Comparison of ENCODE assay signal across 10 cellular contexts in the genomic region with DNA sequence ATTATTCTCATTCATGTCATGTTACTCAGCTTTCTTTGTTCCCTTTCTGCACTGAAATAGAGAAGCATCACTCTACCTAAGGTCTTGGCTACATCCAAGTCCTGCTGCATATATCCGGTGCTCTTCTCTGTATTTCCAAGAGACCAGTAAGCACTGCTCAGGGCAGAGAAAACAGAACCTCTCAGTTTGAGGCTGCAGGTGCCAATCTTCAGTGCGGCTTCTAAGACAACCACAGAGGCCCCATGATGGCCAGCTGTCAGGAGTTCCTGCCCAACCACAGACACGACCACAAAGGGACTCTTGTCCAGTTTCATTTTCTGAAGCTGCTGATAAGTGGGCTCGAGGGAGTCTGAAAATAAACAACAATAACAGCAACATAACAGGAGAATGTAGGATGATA.
DNase-seq lines count a peak whose midpoint lies in the region; ATAC-seq and TF ChIP-seq lines count a peak whose summit lies in the region.
"Had no signal": no experiment of that assay in that cellular context is flagged by ENCODE, and none has a peak within 500 bp of the region (broad histone marks: within the 10 kb centered on the region; RNA-seq: fewer than 3 reads in every experiment).

No MANE protein-coding gene starts in this region.

- no peak overlapping the region for H3K27ac ChIP-seq in mesenchymal stem cell (ENCODE audit: low read length, poor library complexity, severe bottlenecking)
- no peak overlapping the region for H3K27ac ChIP-seq in osteoblast (ENCODE audit: low read depth, low read length)

- H3K36me3 ChIP-seq in GM06990 (ENCODE audit: control insufficient read depth, insufficient read depth, low read length) (no peaks in the 10 kb centered on the region), mesenchymal stem cell (ENCODE audit: control insufficient read depth in 1 of 2, insufficient read depth in 2 of 2, low read depth in 1 of 2, low read length in 2 of 2) (peaks cover 0 to 24% of the 10 kb centered on the region in 2 experiments), osteoblast (ENCODE audit: insufficient read depth, low read length) (no peaks in the 10 kb centered on the region)

- no peak for ATAC-seq in GM19452 (IDR thresholded peaks at IDR 0.05; ENCODE audit: unreplicated experiment)
- ATAC-seq: left ventricle myocardium superior had no signal

- H3K36me3 Mint-ChIP-seq in T-helper 2 cell treated with Interferon-gamma antibody and Interleukin-4, amounts not matched to agents 5 μg/mL and 100 μg/mL, for 36 hours (ENCODE audit: low read depth): no peaks in the 10 kb centered on the region

- H3K4ac ChIP-seq in mesenchymal stem cell (ENCODE audit: low read depth in 1 of 2, low read length in 2 of 2): no peak overlapping the region

- no peak overlapping the region for H3K27ac Mint-ChIP-seq in T-helper 2 cell treated with Interferon-gamma antibody and Interleukin-4, amounts not matched to agents 5 μg/mL and 100 μg/mL, for 36 hours
- H3K27ac Mint-ChIP-seq: activated naive CD8-positive, alpha-beta T cell had no signal

- H2BK120ac ChIP-seq in mesenchymal stem cell (ENCODE audit: low read depth, low read length): no peak overlapping the region

- H3K23ac ChIP-seq in mesenchymal stem cell (ENCODE audit: low read length in 2 of 2): no peak overlapping the region

- peak; percentile 24 for DNase-seq in GM06990 (ENCODE audit: extremely low read depth, insufficient read length)
- DNase-seq in H4 (ENCODE audit: low spot score): peak; percentile 5
- DNase-seq in OCI-M1 (lab: John Stamatoyannopoulos, UW): peak; percentile 92
- peak; percentile 60 for DNase-seq in mesenchymal stem cell
- no peak for DNase-seq in T-helper 2 cell treated with Interferon-gamma antibody and Interleukin-4, amounts not matched to agents 5 μg/mL and 100 μg/mL, for 36 hours (ENCODE audit: low spot score)
- DNase-seq in foreskin fibroblast: no peak
- DNase-seq in osteoblast (ENCODE audit: insufficient read length, low spot score, missing footprints): no peak
- DNase-seq: left ventricle myocardium superior had no signal

- H3K4me2 ChIP-seq in mesenchymal stem cell (ENCODE audit: low read length, poor library complexity, severe bottlenecking) (no peak overlapping the region), osteoblast (ENCODE audit: insufficient read depth, low read length) (no peak overlapping the region)

- H3K79me1 ChIP-seq in mesenchymal stem cell (replicated peaks; ENCODE audit: low read length, poor library complexity, severe bottlenecking): peaks cover 6% of the 10 kb centered on the region

- H3K18ac ChIP-seq in mesenchymal stem cell (ENCODE audit: low read depth in 1 of 2, low read length in 2 of 2): no peak overlapping the region

- no peak overlapping the region for H3K9ac ChIP-seq in mesenchymal stem cell (ENCODE audit: low read length)

- TF ChIP-seq CTCF in GM06990 (IDR thresholded peaks at IDR 0.05; ENCODE audit: insufficient read depth, low read length, poor library complexity, severe bottlenecking) (no peak), foreskin fibroblast (IDR thresholded peaks at IDR 0.05; ENCODE audit: low read depth, low read length) (no peak), osteoblast (IDR thresholded peaks at IDR 0.05; ENCODE audit: extremely low read depth, low read depth, low read length) (no peak)

- WGBS in mesenchymal stem cell: 79% methylated on average over 2 of the region's 4 CpGs

- H2BK5ac ChIP-seq in mesenchymal stem cell (ENCODE audit: low read depth, low read length, poor library complexity, severe bottlenecking): no peak overlapping the region

- no peak overlapping the region for H4K91ac ChIP-seq in mesenchymal stem cell (ENCODE audit: low read length)

- no peaks in the 10 kb centered on the region for H3K27me3 ChIP-seq in GM06990 (replicated peaks; ENCODE audit: control insufficient read depth, insufficient read depth, low read length)
- no peaks in the 10 kb centered on the region for H3K27me3 ChIP-seq in mesenchymal stem cell (ENCODE audit: control insufficient read depth in 1 of 2, insufficient read depth in 1 of 2, low read length in 2 of 2)
- H3K27me3 ChIP-seq in osteoblast (ENCODE audit: insufficient read depth, low read length): no peaks in the 10 kb centered on the region

- no peaks in the 10 kb centered on the region for H3K4me1 ChIP-seq in mesenchymal stem cell (ENCODE audit: control insufficient read depth, insufficient read depth, low read depth, low read length)
- no peaks in the 10 kb centered on the region for H3K4me1 ChIP-seq in osteoblast (ENCODE audit: insufficient read depth, low read length)

- H3K4me3 ChIP-seq in GM06990 (replicated peaks; ENCODE audit: low read depth, low read length): no peak overlapping the region
- H3K4me3 ChIP-seq in mesenchymal stem cell (ENCODE audit: insufficient read depth in 1 of 2, low read depth in 1 of 2, low read length in 2 of 2): no peak overlapping the region
- H3K4me3 ChIP-seq in foreskin fibroblast (ENCODE audit: low read depth in 1 of 2, low read length in 2 of 2): no peak overlapping the region
- no peak overlapping the region for H3K4me3 ChIP-seq in osteoblast (ENCODE audit: insufficient read depth, low read length)

- H2BK12ac ChIP-seq in mesenchymal stem cell (ENCODE audit: low read length in 2 of 2): no peak overlapping the region

- no peak overlapping the region for H2AFZ ChIP-seq in mesenchymal stem cell (ENCODE audit: low read depth, low read length)
- H2AFZ ChIP-seq in osteoblast (ENCODE audit: low read length): no peak overlapping the region

- H3K79me2 ChIP-seq in osteoblast (ENCODE audit: insufficient read depth, low read length): no peaks in the 10 kb centered on the region

- H3K9me3 Mint-ChIP-seq in T-helper 2 cell treated with Interferon-gamma antibody and Interleukin-4, amounts not matched to agents 5 μg/mL and 100 μg/mL, for 36 hours: no peaks in the 10 kb centered on the region

- H2AK5ac ChIP-seq in mesenchymal stem cell (ENCODE audit: low read length, severe bottlenecking): no peak overlapping the region

- H3K4me3 Mint-ChIP-seq in T-helper 2 cell treated with Interferon-gamma antibody and Interleukin-4, amounts not matched to agents 5 μg/mL and 100 μg/mL, for 36 hours: no peak overlapping the region
- H3K4me3 Mint-ChIP-seq: activated naive CD8-positive, alpha-beta T cell had no signal

- no peak overlapping the region for H4K8ac ChIP-seq in mesenchymal stem cell (ENCODE audit: low read length)

- no peak overlapping the region for H2BK15ac ChIP-seq in mesenchymal stem cell (ENCODE audit: low read depth, poor library complexity, severe bottlenecking)

- peaks cover 16% of the 10 kb centered on the region for H3K4me1 Mint-ChIP-seq in T-helper 2 cell treated with Interferon-gamma antibody and Interleukin-4, amounts not matched to agents 5 μg/mL and 100 μg/mL, for 36 hours (ENCODE audit: low read depth)

- no peaks in the 10 kb centered on the region for H3K27me3 Mint-ChIP-seq in T-helper 2 cell treated with Interferon-gamma antibody and Interleukin-4, amounts not matched to agents 5 μg/mL and 100 μg/mL, for 36 hours (ENCODE audit: low read depth)
- H3K27me3 Mint-ChIP-seq: activated naive CD8-positive, alpha-beta T cell had no signal

- H4K20me1 ChIP-seq in osteoblast (ENCODE audit: insufficient read depth, low read length): no peaks in the 10 kb centered on the region

- H3K9me3 ChIP-seq in mesenchymal stem cell (ENCODE audit: control insufficient read depth, low read length): no peaks in the 10 kb centered on the region
- no peaks in the 10 kb centered on the region for H3K9me3 ChIP-seq in osteoblast (ENCODE audit: low read depth, low read length)

- no peak overlapping the region for H3K14ac ChIP-seq in mesenchymal stem cell (ENCODE audit: low read length in 2 of 2)

Comparison
In these comparisons a context has a peak if more than half of its experiments do, and no peak if none do; other contexts are left out.
1. DNase-seq: peak in GM06990 (single experiment), H4 (single experiment), OCI-M1 (single experiment) and mesenchymal stem cell (single experiment); none in T-helper 2 cell treated with Interferon-gamma antibody and Interleukin-4, amounts not matched to agents 5 μg/mL and 100 μg/mL, for 36 hours (single experiment), foreskin fibroblast (0 of 2) and osteoblast (single experiment).